In the genomic region with DNA sequence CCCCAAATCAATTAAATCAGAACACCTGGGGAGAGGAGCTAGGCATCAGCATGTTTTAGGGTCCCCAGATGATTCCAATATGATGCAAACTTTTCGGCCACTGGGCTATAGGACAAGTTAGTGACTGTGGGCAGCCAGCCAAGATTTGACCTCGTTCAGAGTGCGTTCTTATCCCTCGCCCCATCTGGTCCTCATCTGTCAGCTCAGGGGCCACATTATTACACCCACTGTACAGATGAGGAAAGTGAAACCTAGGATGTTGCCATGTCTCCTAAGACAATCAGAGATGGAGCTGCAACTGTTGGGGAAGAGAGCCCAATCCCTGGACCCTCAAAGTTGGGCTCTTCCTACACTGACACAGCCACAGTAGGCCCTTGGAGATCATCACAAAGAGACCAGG, we compare ENCODE assay signal across 19 cellular contexts.
"Had no signal": no experiment of that assay in that cellular context is flagged by ENCODE, and none has a peak within 500 bp of the region (broad histone marks: within the 10 kb centered on the region; RNA-seq: fewer than 3 reads in every experiment).

No MANE protein-coding gene starts in this region.

- H3K27ac ChIP-seq: coronary artery, dorsolateral prefrontal cortex, hepatocyte, ovary, right atrium auricular region, testis had no signal

- H3K4me3 Mint-ChIP-seq: naive thymus-derived CD8-positive, alpha-beta T cell; type B pancreatic cell had no signal

- FAIRE-seq: kidney, small intestine had no signal

- H3K36me3 Mint-ChIP-seq: naive thymus-derived CD8-positive, alpha-beta T cell; type B pancreatic cell had no signal

- ATAC-seq: left colon; mucosa of descending colon; naive thymus-derived CD8-positive, alpha-beta T cell; stimulated activated naive CD8-positive, alpha-beta T cell treated with anti-CD3 and anti-CD28 coated beads, Interleukin-15, Interleukin-2, amounts not matched to agents 100 U/mL and 50 U/mL, for 24 hours had no signal

- H3K9me3 ChIP-seq: mucosa of descending colon, ovary, right atrium auricular region, testis had no signal

- H3K4me2 ChIP-seq: hepatocyte had no signal

- H3K4me3 ChIP-seq: coronary artery, dorsolateral prefrontal cortex, hepatocyte, mucosa of descending colon, ovary, right atrium auricular region, testis had no signal

- H3K27me3 Mint-ChIP-seq: naive thymus-derived CD8-positive, alpha-beta T cell had no signal

- H3K27ac Mint-ChIP-seq: type B pancreatic cell had no signal

- H3K9me3 Mint-ChIP-seq: naive thymus-derived CD8-positive, alpha-beta T cell; type B pancreatic cell had no signal

- H2AFZ ChIP-seq: hepatocyte had no signal

- H3K27me3 ChIP-seq: dorsolateral prefrontal cortex, hepatocyte, ovary, right atrium auricular region, testis had no signal

- DNase-seq: dorsolateral prefrontal cortex; effector CD8-positive, alpha-beta T cell; foreskin melanocyte; head of caudate nucleus; kidney; left colon; mammary epithelial cell; mucosa of descending colon; naive thymus-derived CD8-positive, alpha-beta T cell; nucleus accumbens; small intestine; stimulated activated CD4-positive, alpha-beta T cell treated with anti-CD3 and anti-CD28 coated beads, Interleukin-2, amount 100 ng/mL, for 48 hours; stimulated activated naive CD8-positive, alpha-beta T cell treated with anti-CD3 and anti-CD28 coated beads, Interleukin-15, Interleukin-2, amounts not matched to agents 100 U/mL and 50 U/mL, for 24 hours; testis had no signal

- H3K36me3 ChIP-seq: ovary, right atrium auricular region had no signal
